8 cellular contexts compared by ENCODE assay signal in genomic region chr15:70364009-70364408, GRCh38.
DNase-seq lines count a peak whose midpoint lies in the region; ATAC-seq and TF ChIP-seq lines count a peak whose summit lies in the region.
"Not testable (repeated sequence)": the region's sequence is repeated elsewhere in the genome, so short reads cannot be mapped to it uniquely, and the experiment has no call there.

No MANE protein-coding gene starts in this region.

- intact Hi-C loops in activated CD8-positive, alpha-beta T cell treated with anti-CD3 and anti-CD28 coated beads for 36 hours (cut with micrococcal nuclease): not testable (repeated sequence)

- H3K27me3 ChIP-seq in RWPE2 (ENCODE audit: insufficient read depth, poor library complexity, severe bottlenecking): not testable (repeated sequence)

- H3K4me3 Mint-ChIP-seq in activated CD8-positive, alpha-beta T cell treated with anti-CD3 and anti-CD28 coated beads for 36 hours; activated T-cell treated with anti-CD3 and anti-CD28 coated beads, Interleukin-2, amount 50 U/mL, for 72 hours; stimulated activated memory B cell treated with anti-CD40 and anti-IgM and Interleukin-4, amounts not matched to agents 10 μg/mL and 1 μg/mL and 100 μg/mL, for 72 hours: not testable (repeated sequence)
- peak overlapping the region in 1 of 2 donors; percentile 52 for H3K4me3 Mint-ChIP-seq in stimulated activated naive CD8-positive, alpha-beta T cell treated with anti-CD3 and anti-CD28 coated beads, Interleukin-15, amount 100 ng/mL, for 72 hours

- not testable (repeated sequence) for H3K4me1 ChIP-seq in RWPE2 (ENCODE audit: insufficient read depth, poor library complexity, severe bottlenecking)

- not testable (repeated sequence) for H3K9me3 ChIP-seq in RWPE2 (ENCODE audit: severe bottlenecking)

- not testable (repeated sequence) for TF ChIP-seq CTCF in RWPE2 (IDR thresholded peaks at IDR 0.05; ENCODE audit: poor library complexity, severe bottlenecking); activated CD8-positive, alpha-beta T cell treated with anti-CD3 and anti-CD28 coated beads for 36 hours (IDR thresholded peaks at IDR 0.05)

- CTCF ChIA-PET in activated CD8-positive, alpha-beta T cell treated with anti-CD3 and anti-CD28 coated beads for 36 hours (lab: Charles Lee): not testable (repeated sequence)

- not testable (repeated sequence) for H3K27ac Mint-ChIP-seq in activated CD8-positive, alpha-beta T cell treated with anti-CD3 and anti-CD28 coated beads for 36 hours; activated naive CD4-positive, alpha-beta T cell treated with anti-CD3 and anti-CD28 coated beads, Interleukin-2, amount 50 U/mL, for 72 hours; stimulated activated naive CD8-positive, alpha-beta T cell treated with anti-CD3 and anti-CD28 coated beads, Interleukin-15, amount 100 ng/mL, for 72 hours
- peak overlapping the region; percentile 77 for H3K27ac Mint-ChIP-seq in activated T-cell treated with anti-CD3 and anti-CD28 coated beads, Interleukin-2, amount 50 U/mL, for 72 hours
- H3K27ac Mint-ChIP-seq in stimulated activated memory B cell treated with anti-CD40 and anti-IgM and Interleukin-4, amounts not matched to agents 10 μg/mL and 1 μg/mL and 100 μg/mL, for 72 hours: peak overlapping the region; percentile 23

- DNase-seq in RWPE2 (ENCODE audit: low spot score) (peak; percentile 3), islet precursor cell (peak; percentile 5)
- DNase-seq in activated CD8-positive, alpha-beta T cell treated with anti-CD3 and anti-CD28 coated beads for 36 hours: peak; percentile 21
- not testable (repeated sequence) for DNase-seq in activated T-cell treated with anti-CD3 and anti-CD28 coated beads, Interleukin-2, amount 50 U/mL, for 72 hours; activated naive CD4-positive, alpha-beta T cell treated with anti-CD3 and anti-CD28 coated beads, Interleukin-2, amount 50 U/mL, for 72 hours (ENCODE audit: low spot score in 2 of 2); stimulated activated naive CD8-positive, alpha-beta T cell treated with anti-CD3 and anti-CD28 coated beads, Interleukin-15, amount 100 ng/mL, for 72 hours
- DNase-seq in stimulated activated CD4-positive, alpha-beta T cell treated with anti-CD3 and anti-CD28 coated beads, Interleukin-1b, Interleukin-23, amount 100 ng/mL, for 48 hours: peak; percentile 10

- not testable (repeated sequence) for H3K27me3 Mint-ChIP-seq in activated CD8-positive, alpha-beta T cell treated with anti-CD3 and anti-CD28 coated beads for 36 hours; stimulated activated memory B cell treated with anti-CD40 and anti-IgM and Interleukin-4, amounts not matched to agents 10 μg/mL and 1 μg/mL and 100 μg/mL, for 72 hours
- H3K27me3 Mint-ChIP-seq in activated T-cell treated with anti-CD3 and anti-CD28 coated beads, Interleukin-2, amount 50 U/mL, for 72 hours (ENCODE audit: low read depth): peaks cover 18% of the 10 kb centered on the region
- H3K27me3 Mint-ChIP-seq in stimulated activated naive CD8-positive, alpha-beta T cell treated with anti-CD3 and anti-CD28 coated beads, Interleukin-15, amount 100 ng/mL, for 72 hours: peaks cover 49% of the 10 kb centered on the region

- H3K36me3 Mint-ChIP-seq in activated CD8-positive, alpha-beta T cell treated with anti-CD3 and anti-CD28 coated beads for 36 hours (ENCODE audit: low read depth); activated T-cell treated with anti-CD3 and anti-CD28 coated beads, Interleukin-2, amount 50 U/mL, for 72 hours (ENCODE audit: insufficient read depth in 2 of 2); activated naive CD4-positive, alpha-beta T cell treated with anti-CD3 and anti-CD28 coated beads, Interleukin-2, amount 50 U/mL, for 72 hours; stimulated activated memory B cell treated with anti-CD40 and anti-IgM and Interleukin-4, amounts not matched to agents 10 μg/mL and 1 μg/mL and 100 μg/mL, for 72 hours: not testable (repeated sequence)

- not testable (repeated sequence) for H3K4me3 ChIP-seq in RWPE2 (ENCODE audit: severe bottlenecking)

- H3K27ac ChIP-seq in RWPE2 (ENCODE audit: poor library complexity, severe bottlenecking): not testable (repeated sequence)

- POLR2A ChIA-PET in activated CD8-positive, alpha-beta T cell treated with anti-CD3 and anti-CD28 coated beads for 36 hours (lab: Charles Lee): not testable (repeated sequence)

- peaks cover 11% of the 10 kb centered on the region for H3K4me1 Mint-ChIP-seq in activated CD8-positive, alpha-beta T cell treated with anti-CD3 and anti-CD28 coated beads for 36 hours (ENCODE audit: low read depth)
- H3K4me1 Mint-ChIP-seq in activated T-cell treated with anti-CD3 and anti-CD28 coated beads, Interleukin-2, amount 50 U/mL, for 72 hours (ENCODE audit: low read depth): peaks cover 17% of the 10 kb centered on the region
- H3K4me1 Mint-ChIP-seq in stimulated activated memory B cell treated with anti-CD40 and anti-IgM and Interleukin-4, amounts not matched to agents 10 μg/mL and 1 μg/mL and 100 μg/mL, for 72 hours: peaks cover 21% of the 10 kb centered on the region
- peaks cover 28% of the 10 kb centered on the region for H3K4me1 Mint-ChIP-seq in stimulated activated naive CD8-positive, alpha-beta T cell treated with anti-CD3 and anti-CD28 coated beads, Interleukin-15, amount 100 ng/mL, for 72 hours

- not testable (repeated sequence) for H3K9me3 Mint-ChIP-seq in activated CD8-positive, alpha-beta T cell treated with anti-CD3 and anti-CD28 coated beads for 36 hours; activated T-cell treated with anti-CD3 and anti-CD28 coated beads, Interleukin-2, amount 50 U/mL, for 72 hours; activated naive CD4-positive, alpha-beta T cell treated with anti-CD3 and anti-CD28 coated beads, Interleukin-2, amount 50 U/mL, for 72 hours; stimulated activated memory B cell treated with anti-CD40 and anti-IgM and Interleukin-4, amounts not matched to agents 10 μg/mL and 1 μg/mL and 100 μg/mL, for 72 hours; stimulated activated naive CD8-positive, alpha-beta T cell treated with anti-CD3 and anti-CD28 coated beads, Interleukin-15, amount 100 ng/mL, for 72 hours

- not testable (repeated sequence) for ATAC-seq in RWPE2 (ENCODE audit: low read depth); stimulated activated memory B cell treated with anti-CD40 and anti-IgM and Interleukin-4, amounts not matched to agents 10 μg/mL and 1 μg/mL and 100 μg/mL, for 72 hours
- ATAC-seq in activated CD8-positive, alpha-beta T cell treated with anti-CD3 and anti-CD28 coated beads for 36 hours: peak; percentile 62
- peak in 1 of 2 donors; percentile 47 for ATAC-seq in activated T-cell treated with anti-CD3 and anti-CD28 coated beads, Interleukin-2, amount 50 U/mL, for 72 hours (replicated peaks in 1 of 2)
- ATAC-seq in activated naive CD4-positive, alpha-beta T cell treated with anti-CD3 and anti-CD28 coated beads, Interleukin-2, amount 50 U/mL, for 72 hours: peak; percentile 44 to 48
- peak; percentile 52 for ATAC-seq in stimulated activated naive CD8-positive, alpha-beta T cell treated with anti-CD3 and anti-CD28 coated beads, Interleukin-15, amount 100 ng/mL, for 72 hours

- H3K36me3 ChIP-seq in RWPE2 (ENCODE audit: low read depth): not testable (repeated sequence)
